22 cellular contexts compared by ENCODE assay signal in the genomic region with DNA sequence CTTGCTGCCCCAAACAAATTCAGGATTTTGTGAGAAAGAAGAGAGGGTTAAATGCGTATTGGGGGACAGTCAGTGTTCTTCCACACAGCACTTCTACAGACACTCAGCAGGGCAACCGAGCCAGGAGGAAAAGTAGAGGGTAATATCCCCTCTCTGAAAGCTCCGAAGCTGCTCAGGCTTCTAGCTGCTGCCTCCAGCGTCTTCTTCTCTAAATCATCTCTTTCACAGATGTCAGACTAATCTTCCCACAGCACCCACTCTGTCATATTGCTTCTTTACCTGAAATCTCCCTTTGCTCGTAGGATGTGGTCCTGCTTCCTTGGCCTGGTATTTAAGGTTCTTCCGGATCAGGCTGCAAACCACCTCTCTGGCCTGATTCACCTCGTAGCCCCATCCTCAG.
"Had no signal": no experiment of that assay in that cellular context is flagged by ENCODE, and none has a peak within 500 bp of the region (broad histone marks: within the 10 kb centered on the region; RNA-seq: fewer than 3 reads in every experiment).

No MANE protein-coding gene starts in this region.

- H3K79me2 ChIP-seq: parathyroid adenoma had no signal

- H3K9me3 ChIP-seq: breast epithelium, esophagus squamous epithelium, left ventricle myocardium inferior, psoas muscle, suprapubic skin, uterus had no signal

- H3K9ac ChIP-seq: parathyroid adenoma had no signal

- ATAC-seq: psoas muscle had no signal

- H3K36me3 ChIP-seq: breast epithelium, esophagus squamous epithelium, left ventricle myocardium inferior, suprapubic skin, uterus had no signal

- H3K27ac ChIP-seq: breast epithelium, left ventricle myocardium inferior, parathyroid adenoma, psoas muscle, suprapubic skin had no signal

- H2AFZ ChIP-seq: parathyroid adenoma had no signal

- DNase-seq: activated CD4-positive, alpha-beta T cell treated with anti-CD3 and anti-CD28 coated beads for 4 hours; activated CD4-positive, alpha-beta T cell treated with anti-CD3 and anti-CD28 coated beads, Interleukin-2, amount 50 U/mL, for 4 hours; activated CD8-positive, alpha-beta memory T cell treated with anti-CD3 and anti-CD28 coated beads for 24 hours; activated gamma-delta T cell; activated naive CD4-positive, alpha-beta T cell treated with anti-CD3 and anti-CD28 coated beads, Interleukin-2, amount 10 ng/mL, durations not matched to agents 7 days and 5 days; amygdala; dermis blood vessel endothelial cell; effector CD4-positive, alpha-beta T cell; esophagus squamous epithelium; foreskin melanocyte; left ventricle myocardium inferior; naive B cell; occipital lobe; psoas muscle; stimulated activated CD4-positive, alpha-beta T cell treated with anti-CD3 and anti-CD28 coated beads, Interleukin-15, amount 100 ng/mL, for 24 hours; stimulated activated CD4-positive, alpha-beta T cell treated with anti-CD3 and anti-CD28 coated beads, Interleukin-2, amount 100 ng/mL, for 24 hours; stimulated activated naive CD4-positive, alpha-beta T cell; uterus had no signal

- H3K27me3 ChIP-seq: breast epithelium, esophagus squamous epithelium, suprapubic skin, uterus had no signal

- H3K4me3 ChIP-seq: breast epithelium, esophagus squamous epithelium, left ventricle myocardium inferior, lung, psoas muscle, suprapubic skin, uterus had no signal

- H3K4me1 ChIP-seq: parathyroid adenoma had no signal
